ENCODE assay signal across 1 cellular context in genomic region chr9:91945277-91946074, GRCh38.
TF ChIP-seq lines count a peak whose summit lies in the region.

No MANE protein-coding gene starts in this region.

TF ChIP-seq in HEK293, 187 proteins besides CTCF, POLR2A, EP300 and RAD21:
- TF ChIP-seq ZNF596 (tag by site-specific recombination; IDR thresholded peaks at IDR 0.05), result no peak
- TF ChIP-seq ZNF354C (tag by site-specific recombination; IDR thresholded peaks at IDR 0.05; ENCODE audit: borderline replicate concordance, low read depth), result no peak
- no peak for TF ChIP-seq ZNF157 (tag by site-specific recombination; IDR thresholded peaks at IDR 0.05)
- 0 out of 2 replicates have a peak, but pooled peaks have one; percentile 15 for TF ChIP-seq ZXDB (tag by site-specific recombination; IDR thresholded peaks at IDR 0.05)
- peak; percentile 81 for TF ChIP-seq SP7 (tag by site-specific recombination; IDR thresholded peaks at IDR 0.05)
- peak; percentile 52; the same call in 1 of the 2 replicates for TF ChIP-seq PRDM1 (tag by site-specific recombination; IDR thresholded peaks at IDR 0.05)
- no peak for TF ChIP-seq ZNF211 (tag by site-specific recombination; IDR thresholded peaks at IDR 0.05; ENCODE audit: low read depth)
- no peak for TF ChIP-seq ZNF785 (tag by site-specific recombination; IDR thresholded peaks at IDR 0.05)
- TF ChIP-seq SP2 (tag by site-specific recombination; IDR thresholded peaks at IDR 0.05), result peak; percentile 39
- peak; percentile 24; the same call in 1 of the 2 replicates for TF ChIP-seq GLIS1 (tag by site-specific recombination; IDR thresholded peaks at IDR 0.05)
- TF ChIP-seq, protein P1, sequence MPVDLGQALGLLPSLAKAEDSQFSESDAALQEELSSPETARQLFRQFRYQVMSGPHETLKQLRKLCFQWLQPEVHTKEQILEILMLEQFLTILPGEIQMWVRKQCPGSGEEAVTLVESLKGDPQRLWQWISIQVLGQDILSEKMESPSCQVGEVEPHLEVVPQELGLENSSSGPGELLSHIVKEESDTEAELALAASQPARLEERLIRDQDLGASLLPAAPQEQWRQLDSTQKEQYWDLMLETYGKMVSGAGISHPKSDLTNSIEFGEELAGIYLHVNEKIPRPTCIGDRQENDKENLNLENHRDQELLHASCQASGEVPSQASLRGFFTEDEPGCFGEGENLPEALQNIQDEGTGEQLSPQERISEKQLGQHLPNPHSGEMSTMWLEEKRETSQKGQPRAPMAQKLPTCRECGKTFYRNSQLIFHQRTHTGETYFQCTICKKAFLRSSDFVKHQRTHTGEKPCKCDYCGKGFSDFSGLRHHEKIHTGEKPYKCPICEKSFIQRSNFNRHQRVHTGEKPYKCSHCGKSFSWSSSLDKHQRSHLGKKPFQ (tag by site-specific recombination; IDR thresholded peaks at IDR 0.05), result peak; percentile 84; the same call in 1 of the 2 replicates
- peak; percentile 21; the same call in 1 of the 2 replicates for TF ChIP-seq SCRT2 (tag by site-specific recombination; IDR thresholded peaks at IDR 0.05)
- TF ChIP-seq, protein P2, sequence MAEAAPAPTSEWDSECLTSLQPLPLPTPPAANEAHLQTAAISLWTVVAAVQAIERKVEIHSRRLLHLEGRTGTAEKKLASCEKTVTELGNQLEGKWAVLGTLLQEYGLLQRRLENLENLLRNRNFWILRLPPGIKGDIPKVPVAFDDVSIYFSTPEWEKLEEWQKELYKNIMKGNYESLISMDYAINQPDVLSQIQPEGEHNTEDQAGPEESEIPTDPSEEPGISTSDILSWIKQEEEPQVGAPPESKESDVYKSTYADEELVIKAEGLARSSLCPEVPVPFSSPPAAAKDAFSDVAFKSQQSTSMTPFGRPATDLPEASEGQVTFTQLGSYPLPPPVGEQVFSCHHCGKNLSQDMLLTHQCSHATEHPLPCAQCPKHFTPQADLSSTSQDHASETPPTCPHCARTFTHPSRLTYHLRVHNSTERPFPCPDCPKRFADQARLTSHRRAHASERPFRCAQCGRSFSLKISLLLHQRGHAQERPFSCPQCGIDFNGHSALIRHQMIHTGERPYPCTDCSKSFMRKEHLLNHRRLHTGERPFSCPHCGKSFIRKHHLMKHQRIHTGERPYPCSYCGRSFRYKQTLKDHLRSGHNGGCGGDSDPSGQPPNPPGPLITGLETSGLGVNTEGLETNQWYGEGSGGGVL (tag by site-specific recombination; IDR thresholded peaks at IDR 0.05), result peak; percentile 53; the same call in 1 of the 2 replicates
- TF ChIP-seq ZNF544 (tag by site-specific recombination; IDR thresholded peaks at IDR 0.05), result no peak
- TF ChIP-seq, protein P3, sequence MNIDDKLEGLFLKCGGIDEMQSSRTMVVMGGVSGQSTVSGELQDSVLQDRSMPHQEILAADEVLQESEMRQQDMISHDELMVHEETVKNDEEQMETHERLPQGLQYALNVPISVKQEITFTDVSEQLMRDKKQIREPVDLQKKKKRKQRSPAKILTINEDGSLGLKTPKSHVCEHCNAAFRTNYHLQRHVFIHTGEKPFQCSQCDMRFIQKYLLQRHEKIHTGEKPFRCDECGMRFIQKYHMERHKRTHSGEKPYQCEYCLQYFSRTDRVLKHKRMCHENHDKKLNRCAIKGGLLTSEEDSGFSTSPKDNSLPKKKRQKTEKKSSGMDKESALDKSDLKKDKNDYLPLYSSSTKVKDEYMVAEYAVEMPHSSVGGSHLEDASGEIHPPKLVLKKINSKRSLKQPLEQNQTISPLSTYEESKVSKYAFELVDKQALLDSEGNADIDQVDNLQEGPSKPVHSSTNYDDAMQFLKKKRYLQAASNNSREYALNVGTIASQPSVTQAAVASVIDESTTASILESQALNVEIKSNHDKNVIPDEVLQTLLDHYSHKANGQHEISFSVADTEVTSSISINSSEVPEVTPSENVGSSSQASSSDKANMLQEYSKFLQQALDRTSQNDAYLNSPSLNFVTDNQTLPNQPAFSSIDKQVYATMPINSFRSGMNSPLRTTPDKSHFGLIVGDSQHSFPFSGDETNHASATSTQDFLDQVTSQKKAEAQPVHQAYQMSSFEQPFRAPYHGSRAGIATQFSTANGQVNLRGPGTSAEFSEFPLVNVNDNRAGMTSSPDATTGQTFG (tag by site-specific recombination; IDR thresholded peaks at IDR 0.05; ENCODE audit: borderline replicate concordance), result no peak
- TF ChIP-seq PRDM4 (tag by site-specific recombination; IDR thresholded peaks at IDR 0.05), result peak; percentile 95
- TF ChIP-seq ZNF571 (tag by site-specific recombination; IDR thresholded peaks at IDR 0.05), result no peak
- no peak for TF ChIP-seq ZSCAN4 (tag by site-specific recombination; IDR thresholded peaks at IDR 0.05)
- no peak for TF ChIP-seq ZNF621 (tag by site-specific recombination; IDR thresholded peaks at IDR 0.05)
- no peak for TF ChIP-seq ZFP37 (tag by site-specific recombination; IDR thresholded peaks at IDR 0.05)
- TF ChIP-seq ZNF266 (tag by site-specific recombination; IDR thresholded peaks at IDR 0.05; ENCODE audit: low read depth), result no peak
- no peak for TF ChIP-seq ZNF623 (tag by site-specific recombination; IDR thresholded peaks at IDR 0.05)
- TF ChIP-seq OSR2 (tag by site-specific recombination; IDR thresholded peaks at IDR 0.05), result peak; percentile 55; the same call in 1 of the 2 replicates
- peak; percentile 72 for TF ChIP-seq FEZF1 (tag by site-specific recombination; IDR thresholded peaks at IDR 0.05)
- no peak for TF ChIP-seq ZNF112 (tag by site-specific recombination; IDR thresholded peaks at IDR 0.05)
- 0 out of 2 replicates have a peak, but pooled peaks have one; percentile 9 for TF ChIP-seq ZNF843 (tag by site-specific recombination; IDR thresholded peaks at IDR 0.05)
- no peak for TF ChIP-seq ZNF146 (tag by site-specific recombination; IDR thresholded peaks at IDR 0.05)
- TF ChIP-seq HOXD13 (CRISPR knock-in tag; IDR thresholded peaks at IDR 0.05; ENCODE audit: borderline replicate concordance), result no peak
- TF ChIP-seq ZSCAN30 (tag by site-specific recombination; IDR thresholded peaks at IDR 0.05), result 0 out of 2 replicates have a peak, but pooled peaks have one; percentile 37
- TF ChIP-seq, protein P4, sequence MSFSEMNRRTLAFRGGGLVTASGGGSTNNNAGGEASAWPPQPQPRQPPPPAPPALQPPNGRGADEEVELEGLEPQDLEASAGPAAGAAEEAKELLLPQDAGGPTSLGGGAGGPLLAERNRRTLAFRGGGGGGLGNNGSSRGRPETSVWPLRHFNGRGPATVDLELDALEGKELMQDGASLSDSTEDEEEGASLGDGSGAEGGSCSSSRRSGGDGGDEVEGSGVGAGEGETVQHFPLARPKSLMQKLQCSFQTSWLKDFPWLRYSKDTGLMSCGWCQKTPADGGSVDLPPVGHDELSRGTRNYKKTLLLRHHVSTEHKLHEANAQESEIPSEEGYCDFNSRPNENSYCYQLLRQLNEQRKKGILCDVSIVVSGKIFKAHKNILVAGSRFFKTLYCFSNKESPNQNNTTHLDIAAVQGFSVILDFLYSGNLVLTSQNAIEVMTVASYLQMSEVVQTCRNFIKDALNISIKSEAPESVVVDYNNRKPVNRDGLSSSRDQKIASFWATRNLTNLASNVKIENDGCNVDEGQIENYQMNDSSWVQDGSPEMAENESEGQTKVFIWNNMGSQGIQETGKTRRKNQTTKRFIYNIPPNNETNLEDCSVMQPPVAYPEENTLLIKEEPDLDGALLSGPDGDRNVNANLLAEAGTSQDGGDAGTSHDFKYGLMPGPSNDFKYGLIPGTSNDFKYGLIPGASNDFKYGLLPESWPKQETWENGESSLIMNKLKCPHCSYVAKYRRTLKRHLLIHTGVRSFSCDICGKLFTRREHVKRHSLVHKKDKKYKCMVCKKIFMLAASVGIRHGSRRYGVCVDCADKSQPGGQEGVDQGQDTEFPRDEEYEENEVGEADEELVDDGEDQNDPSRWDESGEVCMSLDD (tag by site-specific recombination; IDR thresholded peaks at IDR 0.05), result no peak
- no peak; the same call in 1 of the 2 replicates for TF ChIP-seq WT1 (tag by site-specific recombination; IDR thresholded peaks at IDR 0.05)
- peak; percentile 40; the same call in 1 of the 2 replicates for TF ChIP-seq IKZF3 (tag by site-specific recombination; IDR thresholded peaks at IDR 0.05)
- TF ChIP-seq ZNF449 (tag by site-specific recombination; IDR thresholded peaks at IDR 0.05), result no peak
- 0 out of 2 replicates have a peak, but pooled peaks have one; percentile 32 for TF ChIP-seq ZNF629 (tag by site-specific recombination; IDR thresholded peaks at IDR 0.05)
- TF ChIP-seq PRDM6 (tag by site-specific recombination; IDR thresholded peaks at IDR 0.05), result peak; percentile 92
- TF ChIP-seq TCF7L2 (IDR thresholded peaks at IDR 0.05; ENCODE audit: borderline replicate concordance, low read depth, low read length), result peak; percentile 44; the same call in 1 of the 2 replicates
- TF ChIP-seq BCL11A (tag by site-specific recombination; IDR thresholded peaks at IDR 0.05; ENCODE audit: low read depth), result no peak
- TF ChIP-seq, protein P5, sequence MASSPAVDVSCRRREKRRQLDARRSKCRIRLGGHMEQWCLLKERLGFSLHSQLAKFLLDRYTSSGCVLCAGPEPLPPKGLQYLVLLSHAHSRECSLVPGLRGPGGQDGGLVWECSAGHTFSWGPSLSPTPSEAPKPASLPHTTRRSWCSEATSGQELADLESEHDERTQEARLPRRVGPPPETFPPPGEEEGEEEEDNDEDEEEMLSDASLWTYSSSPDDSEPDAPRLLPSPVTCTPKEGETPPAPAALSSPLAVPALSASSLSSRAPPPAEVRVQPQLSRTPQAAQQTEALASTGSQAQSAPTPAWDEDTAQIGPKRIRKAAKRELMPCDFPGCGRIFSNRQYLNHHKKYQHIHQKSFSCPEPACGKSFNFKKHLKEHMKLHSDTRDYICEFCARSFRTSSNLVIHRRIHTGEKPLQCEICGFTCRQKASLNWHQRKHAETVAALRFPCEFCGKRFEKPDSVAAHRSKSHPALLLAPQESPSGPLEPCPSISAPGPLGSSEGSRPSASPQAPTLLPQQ (tag by site-specific recombination; IDR thresholded peaks at IDR 0.05), result no peak
TF ChIP-seq in HEK293: peak in this region for 17.
